Comparison of ENCODE assay signal across 1 cellular context in genomic region chr11:449889-450808, GRCh38.
TF ChIP-seq lines count a peak whose summit lies in the region.

TSS of gene PTDSS2 (plus strand) at chr11:450279. CDS start at chr11:450456, 177 bp downstream.

TF ChIP-seq in GM12878, 131 proteins besides CTCF, POLR2A, EP300 and RAD21 (continued from another document and continues in another):
- no peak for TF ChIP-seq ZBTB11 (CRISPR knock-in tag; IDR thresholded peaks at IDR 0.05)
- TF ChIP-seq IKZF1 (conservative IDR thresholded peaks at IDR 0.05): peak; percentile 99
- no peak for TF ChIP-seq NFIC (IDR thresholded peaks at IDR 0.05; ENCODE audit: low read depth, low read length)
- peak; percentile 86 for TF ChIP-seq NKRF (conservative IDR thresholded peaks at IDR 0.05)
- TF ChIP-seq GATAD2B (conservative IDR thresholded peaks at IDR 0.05; ENCODE audit: low read depth): peak; percentile 98
- TF ChIP-seq POLR2AphosphoS2 (IDR thresholded peaks at IDR 0.05; ENCODE audit: low read depth, low read length): 0 out of 2 replicates have a peak, but pooled peaks have one; percentile 31
- TF ChIP-seq CEBPZ (IDR thresholded peaks at IDR 0.05; ENCODE audit: low read depth, low read length): no peak
- peak; percentile 81 for TF ChIP-seq SREBF1 (IDR thresholded peaks at IDR 0.05; ENCODE audit: low read length)
- 0 out of 2 replicates have a peak, but pooled peaks have one; percentile 23 for TF ChIP-seq RCOR1 (conservative IDR thresholded peaks at IDR 0.05; ENCODE audit: low read depth, low read length)
- TF ChIP-seq CEBPB (IDR thresholded peaks at IDR 0.05; ENCODE audit: borderline replicate concordance in 1 of 2, low read depth in 2 of 2, low read length in 2 of 2): no peak
- TF ChIP-seq PBX3 (IDR thresholded peaks at IDR 0.05; ENCODE audit: insufficient replicate concordance, low read depth, low read length): no peak
- TF ChIP-seq ZNF274 (IDR thresholded peaks at IDR 0.05; ENCODE audit: insufficient read depth, insufficient read length): no peak
- no peak for TF ChIP-seq SUPT20H (IDR thresholded peaks at IDR 0.05; ENCODE audit: borderline replicate concordance, control insufficient read depth, low read depth, low read length)
- peak; percentile 77; the same call in 1 of the 2 replicates for TF ChIP-seq SIN3A (IDR thresholded peaks at IDR 0.05; ENCODE audit: low read depth, low read length)
- peak; percentile 83 for TF ChIP-seq CHD2 (IDR thresholded peaks at IDR 0.05; ENCODE audit: borderline replicate concordance, low read depth, low read length)
- TF ChIP-seq ATF3 (IDR thresholded peaks at IDR 0.05; ENCODE audit: borderline replicate concordance, extremely low read depth, low read depth, low read length): peak; percentile 19; the same call in 1 of the 2 replicates
- no peak for TF ChIP-seq BCL11A (IDR thresholded peaks at IDR 0.05; ENCODE audit: low read depth, low read length)
- TF ChIP-seq HSF1 (IDR thresholded peaks at IDR 0.05; ENCODE audit: low read depth, low read length): peak; percentile 33; the same call in 1 of the 2 replicates
- TF ChIP-seq BACH1 (IDR thresholded peaks at IDR 0.05; ENCODE audit: borderline replicate concordance): peak; percentile 75
- TF ChIP-seq RELB (IDR thresholded peaks at IDR 0.05; ENCODE audit: low read depth): 0 out of 2 replicates have a peak, but pooled peaks have one; percentile 14
- no peak for TF ChIP-seq PAX8 (IDR thresholded peaks at IDR 0.05)
- no peak for TF ChIP-seq SPI1 (IDR thresholded peaks at IDR 0.05; ENCODE audit: borderline replicate concordance, insufficient read depth, low read depth, low read length)
- peak; percentile 61; the same call in 1 of the 2 replicates for TF ChIP-seq E2F4 (IDR thresholded peaks at IDR 0.05; ENCODE audit: low read depth, low read length)
- TF ChIP-seq ELK1 (IDR thresholded peaks at IDR 0.05; ENCODE audit: low read depth, low read length): peak; percentile 38; the same call in 1 of the 2 replicates
- TF ChIP-seq MXI1 (IDR thresholded peaks at IDR 0.05; ENCODE audit: low read depth, low read length): peak; percentile 71
- no peak for TF ChIP-seq MTA3 (IDR thresholded peaks at IDR 0.05; ENCODE audit: borderline replicate concordance, low read length)
- peak; percentile 55 for TF ChIP-seq RELA (IDR thresholded peaks at IDR 0.05; ENCODE audit: borderline replicate concordance, partially characterized antibody)
- TF ChIP-seq POLR2AphosphoS5 (IDR thresholded peaks at IDR 0.05; ENCODE audit: low read length): peak; percentile 54; the same call in 1 of the 2 replicates
- TF ChIP-seq ZNF384 (IDR thresholded peaks at IDR 0.05; ENCODE audit: borderline replicate concordance, low read depth, low read length): 0 out of 2 replicates have a peak, but pooled peaks have one; percentile 10
- TF ChIP-seq HDGF (IDR thresholded peaks at IDR 0.05): peak; percentile 83; the same call in 1 of the 2 replicates
- no peak for TF ChIP-seq HDAC2 (IDR thresholded peaks at IDR 0.05)
- TF ChIP-seq MTA2 (IDR thresholded peaks at IDR 0.05; ENCODE audit: low read depth): 0 out of 2 replicates have a peak, but pooled peaks have one; percentile 15
- no peak for TF ChIP-seq RAD51 (IDR thresholded peaks at IDR 0.05)
- TF ChIP-seq LARP7 (IDR thresholded peaks at IDR 0.05): peak; percentile 94
- TF ChIP-seq NR2F1 (conservative IDR thresholded peaks at IDR 0.05): peak; percentile 68
- TF ChIP-seq TCF12 (IDR thresholded peaks at IDR 0.05; ENCODE audit: low read depth, low read length): 0 out of 2 replicates have a peak, but pooled peaks have one; percentile 35
- peak; percentile 99 for TF ChIP-seq HCFC1 (IDR thresholded peaks at IDR 0.05; ENCODE audit: low read length)
- no peak for TF ChIP-seq SMAD1 (IDR thresholded peaks at IDR 0.05; ENCODE audit: low read depth, partially characterized antibody)
- TF ChIP-seq YY1 (IDR thresholded peaks at IDR 0.05; ENCODE audit: low read depth, low read length): peak; percentile 85
- peak; percentile 72 for TF ChIP-seq E4F1 (IDR thresholded peaks at IDR 0.05; ENCODE audit: borderline replicate concordance, partially characterized antibody)
- peak in 1 of 2 experiments; percentile 66; a peak in 2 of 4 replicates for TF ChIP-seq BHLHE40 (IDR thresholded peaks at IDR 0.05; ENCODE audit: borderline replicate concordance in 1 of 2, low read depth in 2 of 2, low read length in 1 of 2)
